21 cellular contexts compared by ENCODE assay signal in genomic region chr3:13637311-13637891, GRCh38.
"Had no signal": no experiment of that assay in that cellular context is flagged by ENCODE, and none has a peak within 500 bp of the region (broad histone marks: within the 10 kb centered on the region; RNA-seq: fewer than 3 reads in every experiment).

No MANE protein-coding gene starts in this region.

- H3K36me3 ChIP-seq: esophagus squamous epithelium, gastrocnemius medialis, left ventricle myocardium inferior, neural progenitor cell, tibial artery had no signal

- H3K27ac ChIP-seq: coronary artery, esophagus squamous epithelium, gastrocnemius medialis, left ventricle myocardium inferior, neural progenitor cell, tibial artery had no signal

- H3K4me3 ChIP-seq: coronary artery, esophagus squamous epithelium, gastrocnemius medialis, left ventricle myocardium inferior, neural progenitor cell, tibial artery had no signal

- H2AFZ ChIP-seq: neural progenitor cell had no signal

- DNase-seq: activated B cell treated with CpG ODN at 0.5 μM for 24 hours; activated CD4-positive, alpha-beta T cell treated with anti-CD3 and anti-CD28 coated beads for 36 hours; activated CD4-positive, alpha-beta T cell treated with anti-CD3 and anti-CD28 coated beads, Interleukin-2, amount 50 U/mL, for 48 hours; activated CD8-positive, alpha-beta memory T cell treated with anti-CD3 and anti-CD28 coated beads, Interleukin-2, amount 50 U/mL, for 48 hours; activated naive CD4-positive, alpha-beta T cell treated with Interleukin-2 at 50 U/mL for 16 hours; activated naive CD8-positive, alpha-beta T cell treated with anti-CD3 and anti-CD28 coated beads for 36 hours; activated T-cell treated with anti-CD3 and anti-CD28 coated beads, Interleukin-2, amount 50 U/mL, for 4 hours; endodermal cell; esophagus squamous epithelium; gastrocnemius medialis; head of caudate nucleus; hypothalamus; left ventricle myocardium inferior; naive thymus-derived CD4-positive, alpha-beta T cell; retina; stimulated activated CD4-positive, alpha-beta T cell treated with anti-CD3 and anti-CD28 coated beads, Interleukin-2, amount 100 ng/mL, for 24 hours; stimulated activated naive CD8-positive, alpha-beta T cell treated with anti-CD3 and anti-CD28 coated beads, Interleukin-15, amount 100 ng/mL, for 72 hours; tibial artery had no signal

- H3K9ac ChIP-seq: neural progenitor cell had no signal

- H3K4me1 ChIP-seq: gastrocnemius medialis, left ventricle myocardium inferior, neural progenitor cell, tibial artery had no signal

- H3K4me2 ChIP-seq: neural progenitor cell had no signal

- ATAC-seq: activated CD4-positive, alpha-beta T cell treated with anti-CD3 and anti-CD28 coated beads for 36 hours; activated T-cell treated with anti-CD3 and anti-CD28 coated beads, Interleukin-2, amount 50 U/mL, for 4 hours; gastrocnemius medialis; naive thymus-derived CD4-positive, alpha-beta T cell; stimulated activated effector memory CD8-positive, alpha-beta T cell treated with anti-CD3 and anti-CD28 coated beads, Interleukin-12 subunit alpha, Interleukin-12 subunit beta, amount 100 ng/mL, for 72 hours; stimulated activated naive CD8-positive, alpha-beta T cell treated with anti-CD3 and anti-CD28 coated beads, Interleukin-15, amount 100 ng/mL, for 72 hours had no signal

- H3K27me3 ChIP-seq: neural progenitor cell had no signal

- H3K9me3 ChIP-seq: esophagus squamous epithelium, gastrocnemius medialis, left ventricle myocardium inferior, tibial artery had no signal
